In genomic region chr11:118074091-118074685, GRCh38 we compare ENCODE assay signal across 33 cellular contexts. TPM values are rescaled to one million over a fixed set of nuclear protein-coding genes. Genes with fewer than 3 reads are reported as not detected.
"Had no signal": no experiment of that assay in that cellular context is flagged by ENCODE, and none has a peak within 500 bp of the region (broad histone marks: within the 10 kb centered on the region; RNA-seq: fewer than 3 reads in every experiment).

No MANE protein-coding gene starts in this region.

- H3K27me3 Mint-ChIP-seq: activated CD4-positive, alpha-beta T cell treated with anti-CD3 and anti-CD28 coated beads for 36 hours; activated naive CD8-positive, alpha-beta T cell treated with anti-CD3 and anti-CD28 coated beads for 36 hours; stimulated activated naive CD8-positive, alpha-beta T cell treated with anti-CD3 and anti-CD28 coated beads, Interleukin-15, Interleukin-2, amounts not matched to agents 100 ng/mL and 50 ng/mL, for 24 hours; type B pancreatic cell had no signal

- H3K9me3 ChIP-seq: adrenal gland, body of pancreas, gastroesophageal sphincter, pancreas, prostate gland, uterus had no signal

- H3K4me1 ChIP-seq: adrenal gland, gastroesophageal sphincter, pancreas, prostate gland, uterus had no signal

- DNase-seq: activated CD4-positive, alpha-beta T cell treated with anti-CD3 and anti-CD28 coated beads for 36 hours; activated CD4-positive, CD25-positive, alpha-beta regulatory T cell; activated effector memory CD4-positive, alpha-beta T cell treated with anti-CD3 and anti-CD28 coated beads, Interleukin-2, amount 50 U/mL, for 16 hours; activated naive CD4-positive, alpha-beta T cell treated with anti-CD3 and anti-CD28 coated beads for 36 hours; activated naive CD8-positive, alpha-beta T cell treated with anti-CD3 and anti-CD28 coated beads for 36 hours; activated T-cell treated with anti-CD3 and anti-CD28 coated beads for 4 hours; activated T-cell treated with anti-CD3 and anti-CD28 coated beads, Interleukin-2, amount 50 U/mL, for 72 hours; adrenal gland; body of pancreas; dermis blood vessel endothelial cell; effector CD4-positive, alpha-beta T cell; hippocampal formation; naive B cell; nucleus accumbens; pancreas; retina; stimulated activated CD4-positive, alpha-beta T cell treated with anti-CD3 and anti-CD28 coated beads, Interleukin-12 subunit alpha, Interleukin-12 subunit beta, amount 100 ng/mL, for 4 hours; stimulated activated CD4-positive, alpha-beta T cell treated with anti-CD3 and anti-CD28 coated beads, Interleukin-4, amount 100 ng/mL, for 1 hour; T-helper 9 cell; uterus had no signal

- H3K27me3 ChIP-seq: adrenal gland, body of pancreas, pancreas, uterus had no signal

- H3K9me3 Mint-ChIP-seq: activated naive CD4-positive, alpha-beta T cell treated with anti-CD3 and anti-CD28 coated beads for 36 hours; activated naive CD8-positive, alpha-beta T cell treated with anti-CD3 and anti-CD28 coated beads for 36 hours; activated T-cell treated with anti-CD3 and anti-CD28 coated beads, Interleukin-2, amount 50 U/mL, for 72 hours; mesothelial cell of epicardium; naive B cell; neural crest cell; stimulated activated naive CD8-positive, alpha-beta T cell treated with anti-CD3 and anti-CD28 coated beads, Interleukin-15, Interleukin-2, amounts not matched to agents 100 ng/mL and 50 ng/mL, for 24 hours; T-helper 1 cell treated with Interleukin-12 subunit alpha and Interleukin-12 subunit beta and Interleukin-4 antibody, amounts not matched to agents 30 μg/mL and 1 μg/mL, for 36 hours; type B pancreatic cell had no signal

- H3K27ac Mint-ChIP-seq: activated CD4-positive, alpha-beta T cell treated with anti-CD3 and anti-CD28 coated beads for 36 hours; activated naive CD4-positive, alpha-beta T cell treated with anti-CD3 and anti-CD28 coated beads for 36 hours; activated naive CD8-positive, alpha-beta T cell treated with anti-CD3 and anti-CD28 coated beads for 36 hours; activated T-cell treated with anti-CD3 and anti-CD28 coated beads, Interleukin-2, amount 50 U/mL, for 72 hours; mesothelial cell of epicardium; naive B cell; stimulated activated naive CD8-positive, alpha-beta T cell treated with anti-CD3 and anti-CD28 coated beads, Interleukin-15, Interleukin-2, amounts not matched to agents 100 ng/mL and 50 ng/mL, for 24 hours; T-helper 1 cell treated with Interleukin-12 subunit alpha and Interleukin-12 subunit beta and Interleukin-4 antibody, amounts not matched to agents 30 μg/mL and 1 μg/mL, for 36 hours; type B pancreatic cell had no signal

- ATAC-seq: activated CD4-positive, alpha-beta T cell treated with anti-CD3 and anti-CD28 coated beads for 36 hours; activated T-cell treated with anti-CD3 and anti-CD28 coated beads, Interleukin-2, amount 50 U/mL, for 72 hours; body of pancreas; gastroesophageal sphincter; sciatic nerve had no signal

- H3K4me3 ChIP-seq: adrenal gland, body of pancreas, gastroesophageal sphincter, pancreas, prostate gland, skin epidermis, uterus had no signal

- H3K36me3 ChIP-seq: adrenal gland, gastroesophageal sphincter, pancreas, prostate gland, uterus had no signal

- H3K27ac ChIP-seq: adrenal gland, body of pancreas, gastroesophageal sphincter, pancreas, prostate gland, uterus had no signal

- H3K36me3 Mint-ChIP-seq: activated naive CD8-positive, alpha-beta T cell treated with anti-CD3 and anti-CD28 coated beads for 36 hours; mesothelial cell of epicardium; naive B cell; type B pancreatic cell had no signal

- H3K4me1 Mint-ChIP-seq: activated CD4-positive, alpha-beta T cell treated with anti-CD3 and anti-CD28 coated beads for 36 hours had no signal

- H3K4me3 Mint-ChIP-seq: activated CD4-positive, alpha-beta T cell treated with anti-CD3 and anti-CD28 coated beads for 36 hours; activated naive CD4-positive, alpha-beta T cell treated with anti-CD3 and anti-CD28 coated beads for 36 hours; activated naive CD8-positive, alpha-beta T cell treated with anti-CD3 and anti-CD28 coated beads for 36 hours; activated T-cell treated with anti-CD3 and anti-CD28 coated beads, Interleukin-2, amount 50 U/mL, for 72 hours; mesothelial cell of epicardium; naive B cell; neural crest cell; stimulated activated naive CD8-positive, alpha-beta T cell treated with anti-CD3 and anti-CD28 coated beads, Interleukin-15, Interleukin-2, amounts not matched to agents 100 ng/mL and 50 ng/mL, for 24 hours; T-helper 1 cell treated with Interleukin-12 subunit alpha and Interleukin-12 subunit beta and Interleukin-4 antibody, amounts not matched to agents 30 μg/mL and 1 μg/mL, for 36 hours; type B pancreatic cell had no signal

RNA-seq across cellular contexts. Expression of gene TMPRSS4, which starts 2.7 kb away (rescaled TPM):
- total RNA-seq: activated CD4-positive, alpha-beta T cell treated with anti-CD3 and anti-CD28 coated beads for 36 hours; activated naive CD4-positive, alpha-beta T cell treated with anti-CD3 and anti-CD28 coated beads for 36 hours; activated naive CD8-positive, alpha-beta T cell treated with anti-CD3 and anti-CD28 coated beads for 36 hours; dermis blood vessel endothelial cell; neural crest cell; sciatic nerve had no signal

RNA-seq across cellular contexts. Expression of gene SMIM35, which starts 12.6 kb away (rescaled TPM):
- total RNA-seq: activated naive CD4-positive, alpha-beta T cell treated with anti-CD3 and anti-CD28 coated beads for 36 hours; activated naive CD8-positive, alpha-beta T cell treated with anti-CD3 and anti-CD28 coated beads for 36 hours; body of pancreas; dermis blood vessel endothelial cell; kidney epithelial cell; lower leg skin; mesothelial cell of epicardium; neural crest cell; pancreas; sciatic nerve; subcutaneous adipose tissue; uterus had no signal
- polyA plus RNA-seq: aorta had no signal
